In genomic region chr1:178659789-178660208, GRCh38 we compare ENCODE assay signal across 13 cellular contexts.
DNase-seq lines count a peak whose midpoint lies in the region; ATAC-seq and TF ChIP-seq lines count a peak whose summit lies in the region.
"Had no signal": no experiment of that assay in that cellular context is flagged by ENCODE, and none has a peak within 500 bp of the region (broad histone marks: within the 10 kb centered on the region; RNA-seq: fewer than 3 reads in every experiment).

No MANE protein-coding gene starts in this region.

- H3K27me3 ChIP-seq in hepatocyte, result no peaks in the 10 kb centered on the region

- peaks cover 7% of the 10 kb centered on the region for H3K4me1 ChIP-seq in hepatocyte (ENCODE audit: insufficient read depth)

- WGBS in hepatocyte (ENCODE audit: low lambda C conversion rate, missing lambda C conversion rate), result 87% methylated on average over 4 of the region's 4 CpGs

- TF ChIP-seq CTCF in hepatocyte (IDR thresholded peaks at IDR 0.05; ENCODE audit: poor library complexity), result no peak

- H3K4me2 ChIP-seq in hepatocyte, result no peak overlapping the region
- H3K4me2 ChIP-seq: A549 had no signal

- H3K27ac ChIP-seq in hepatocyte, result no peak overlapping the region
- H3K27ac ChIP-seq: A549 had no signal

- ATAC-seq in GM19328 (IDR thresholded peaks at IDR 0.05; ENCODE audit: unreplicated experiment) (peak; percentile 48), HG02678 (IDR thresholded peaks at IDR 0.05; ENCODE audit: unreplicated experiment) (peak; percentile 71), HG03460 (IDR thresholded peaks at IDR 0.05; ENCODE audit: unreplicated experiment) (peak; percentile 58)
- ATAC-seq: A549, mucosa of descending colon had no signal

- H3K4me3 ChIP-seq in GM08714 (ENCODE audit: low read length) (peak overlapping the region; percentile 42; the same call in 1 of the 2 replicates), hepatocyte (no peak overlapping the region)
- H3K4me3 ChIP-seq: A549, mucosa of descending colon had no signal

- no peaks in the 10 kb centered on the region for H3K9me2 ChIP-seq in hepatocyte (replicated peaks; ENCODE audit: insufficient read depth)

- DNase-seq in GM19240 (ENCODE audit: insufficient read length, low spot score) (no peak), GF-D8 (lab: John Stamatoyannopoulos, UW) (no peak), hepatocyte (ENCODE audit: low spot score) (no peak), NCI-H128 (lab: John Stamatoyannopoulos, UW; ENCODE audit: unreplicated experiment) (no peak)
- DNase-seq: effector CD8-positive, alpha-beta T cell; mucosa of descending colon; NCI-H524; SW 1271 had no signal

- H3K9me3 ChIP-seq in hepatocyte (ENCODE audit: low read depth), result no peaks in the 10 kb centered on the region
- H3K9me3 ChIP-seq: A549, mucosa of descending colon had no signal

- H2AFZ ChIP-seq in hepatocyte, result no peak overlapping the region

- no peaks in the 10 kb centered on the region for H3K36me3 ChIP-seq in hepatocyte (replicated peaks; ENCODE audit: insufficient read depth, low read depth)

- no peaks in the 10 kb centered on the region for H4K20me1 ChIP-seq in hepatocyte (ENCODE audit: insufficient read depth, poor library complexity, severe bottlenecking)

- H3K79me2 ChIP-seq in hepatocyte, result no peaks in the 10 kb centered on the region
